19 cellular contexts compared by ENCODE assay signal in genomic region chr6:16595514-16595913, GRCh38.
"Had no signal": no experiment of that assay in that cellular context is flagged by ENCODE, and none has a peak within 500 bp of the region (broad histone marks: within the 10 kb centered on the region; RNA-seq: fewer than 3 reads in every experiment).

No MANE protein-coding gene starts in this region.

- H3K9me3 Mint-ChIP-seq: activated naive CD4-positive, alpha-beta T cell treated with anti-CD3 and anti-CD28 coated beads, Interleukin-2, amount 50 U/mL, for 24 hours; activated T-helper 1 cell treated with anti-CD3 and anti-CD28 coated beads, Interleukin-12 subunit alpha, Interleukin-12 subunit beta, Interleukin-2, Interleukin-4 antibody, amounts not matched to agents 30 ng/mL and 10 ng/mL and 1 ng/mL, durations not matched to agents 14 hours and 24 hours and 36 hours had no signal

- H3K36me3 Mint-ChIP-seq: naive B cell had no signal

- H3K4me3 ChIP-seq: adrenal gland, coronary artery, esophagus squamous epithelium, gastrocnemius medialis, mucosa of descending colon, upper lobe of left lung had no signal

- H3K4me1 Mint-ChIP-seq: neural crest cell had no signal

- H3K9me3 ChIP-seq: adrenal gland, esophagus squamous epithelium, gastrocnemius medialis, mucosa of descending colon, upper lobe of left lung had no signal

- H3K4me1 ChIP-seq: adrenal gland, gastrocnemius medialis had no signal

- ATAC-seq: activated CD8-positive, alpha-beta T cell treated with anti-CD3 and anti-CD28 coated beads, Interleukin-2, amount 10 ng/mL, durations not matched to agents 7 days and 5 days; gastrocnemius medialis; left ventricle myocardium superior; mucosa of descending colon had no signal

- H3K27me3 ChIP-seq: adrenal gland, esophagus squamous epithelium, gastrocnemius medialis, upper lobe of left lung had no signal

- H3K27ac Mint-ChIP-seq: activated CD4-positive, alpha-beta T cell treated with anti-CD3 and anti-CD28 coated beads, Interleukin-2, amount 10 ng/mL, durations not matched to agents 7 days and 5 days; activated CD8-positive, alpha-beta T cell treated with anti-CD3 and anti-CD28 coated beads, Interleukin-2, amount 10 ng/mL, durations not matched to agents 7 days and 5 days; activated T-helper 1 cell treated with anti-CD3 and anti-CD28 coated beads, Interleukin-12 subunit alpha, Interleukin-12 subunit beta, Interleukin-2, Interleukin-4 antibody, amounts not matched to agents 30 ng/mL and 10 ng/mL and 1 ng/mL, durations not matched to agents 14 hours and 24 hours and 36 hours had no signal

- DNase-seq: activated CD4-positive, alpha-beta T cell treated with anti-CD3 and anti-CD28 coated beads, Interleukin-2, amount 10 ng/mL, durations not matched to agents 7 days and 5 days; activated CD4-positive, CD25-positive, alpha-beta regulatory T cell treated with anti-CD3 and anti-CD28 coated beads, Interleukin-2, amount 50 U/mL, for 72 hours; activated CD8-positive, alpha-beta T cell treated with anti-CD3 and anti-CD28 coated beads, Interleukin-2, amount 10 ng/mL, durations not matched to agents 7 days and 5 days; activated gamma-delta T cell treated with Interleukin-2 at 50 U/mL for 16 hours; adrenal gland; esophagus squamous epithelium; gastrocnemius medialis; hippocampal formation; left ventricle myocardium superior; mesenchymal stem cell; mucosa of descending colon; naive B cell; stimulated activated CD4-positive, alpha-beta T cell treated with anti-CD3 and anti-CD28 coated beads, Interleukin-2, amount 100 ng/mL, for 48 hours; stimulated activated naive CD4-positive, alpha-beta T cell treated with Interleukin-2 at 50 U/mL for 16 hours; upper lobe of left lung had no signal

- H3K27me3 Mint-ChIP-seq: activated CD4-positive, alpha-beta T cell treated with anti-CD3 and anti-CD28 coated beads, Interleukin-2, amount 10 ng/mL, durations not matched to agents 7 days and 5 days; activated naive CD4-positive, alpha-beta T cell treated with anti-CD3 and anti-CD28 coated beads, Interleukin-2, amount 50 U/mL, for 24 hours had no signal

- H3K27ac ChIP-seq: adrenal gland, coronary artery, esophagus squamous epithelium, gastrocnemius medialis had no signal

- H3K4me3 Mint-ChIP-seq: activated CD4-positive, alpha-beta T cell treated with anti-CD3 and anti-CD28 coated beads, Interleukin-2, amount 10 ng/mL, durations not matched to agents 7 days and 5 days; activated CD8-positive, alpha-beta T cell treated with anti-CD3 and anti-CD28 coated beads, Interleukin-2, amount 10 ng/mL, durations not matched to agents 7 days and 5 days; activated naive CD4-positive, alpha-beta T cell treated with anti-CD3 and anti-CD28 coated beads, Interleukin-2, amount 50 U/mL, for 24 hours; activated T-helper 1 cell treated with anti-CD3 and anti-CD28 coated beads, Interleukin-12 subunit alpha, Interleukin-12 subunit beta, Interleukin-2, Interleukin-4 antibody, amounts not matched to agents 30 ng/mL and 10 ng/mL and 1 ng/mL, durations not matched to agents 14 hours and 24 hours and 36 hours; neural crest cell had no signal

- H3K36me3 ChIP-seq: adrenal gland, gastrocnemius medialis, upper lobe of left lung had no signal
